In the genomic region with DNA sequence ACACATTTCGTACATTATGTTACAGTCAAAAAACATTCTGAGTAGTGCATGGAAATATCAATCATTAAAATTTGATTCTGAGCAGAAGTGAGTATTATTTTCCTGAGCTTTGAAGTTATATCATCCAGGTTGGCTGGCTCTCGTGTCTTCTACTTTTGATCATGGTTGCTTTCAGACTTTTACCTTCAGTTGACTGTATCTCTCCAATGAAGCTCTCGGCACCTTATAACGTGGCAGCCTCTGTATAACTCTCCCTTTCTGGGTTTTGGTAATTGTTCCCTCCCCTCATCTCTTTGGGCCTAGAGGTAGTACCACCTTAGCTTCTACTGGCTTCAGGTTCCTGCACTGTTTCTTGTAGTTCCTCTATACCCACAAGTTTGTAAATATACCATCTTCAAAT, we compare ENCODE assay signal across 17 cellular contexts.
"Had no signal": no experiment of that assay in that cellular context is flagged by ENCODE, and none has a peak within 500 bp of the region (broad histone marks: within the 10 kb centered on the region; RNA-seq: fewer than 3 reads in every experiment).

No MANE protein-coding gene starts in this region.

- H3K9me3 ChIP-seq: ascending aorta, right lobe of liver, stomach, testis, upper lobe of left lung had no signal

- ATAC-seq: right lobe of liver, SK-N-SH treated with all-trans-retinoic acid at 6 μM for 48 hours, WTC11 had no signal

- H3K27me3 ChIP-seq: ascending aorta, right lobe of liver, stomach, testis, upper lobe of left lung had no signal

- H3K4me3 Mint-ChIP-seq: neural crest cell, WTC11 had no signal

- DNase-seq: activated CD4-positive, alpha-beta T cell treated with anti-CD3 and anti-CD28 coated beads, Interleukin-2, amount 50 U/mL, for 1 hour; dermis blood vessel endothelial cell; head of caudate nucleus; mesendoderm; right lobe of liver; SHP77; stimulated activated CD4-positive, alpha-beta T cell treated with anti-CD3 and anti-CD28 coated beads, Interleukin-4, amount 100 ng/mL, for 4 hours; stomach; T-helper 2 cell; testis; upper lobe of left lung had no signal

- H3K27ac Mint-ChIP-seq: WTC11 had no signal

- H3K4me3 ChIP-seq: ascending aorta, right lobe of liver, smooth muscle cell, stomach, testis, upper lobe of left lung had no signal

- H3K36me3 ChIP-seq: right lobe of liver had no signal

- H3K27ac ChIP-seq: ascending aorta, epithelial cell of prostate, right lobe of liver, stomach, testis had no signal

- H3K4me1 ChIP-seq: ascending aorta, right lobe of liver, stomach, testis, upper lobe of left lung had no signal
